Comparison of ENCODE assay signal across 1 cellular context in the genomic region with DNA sequence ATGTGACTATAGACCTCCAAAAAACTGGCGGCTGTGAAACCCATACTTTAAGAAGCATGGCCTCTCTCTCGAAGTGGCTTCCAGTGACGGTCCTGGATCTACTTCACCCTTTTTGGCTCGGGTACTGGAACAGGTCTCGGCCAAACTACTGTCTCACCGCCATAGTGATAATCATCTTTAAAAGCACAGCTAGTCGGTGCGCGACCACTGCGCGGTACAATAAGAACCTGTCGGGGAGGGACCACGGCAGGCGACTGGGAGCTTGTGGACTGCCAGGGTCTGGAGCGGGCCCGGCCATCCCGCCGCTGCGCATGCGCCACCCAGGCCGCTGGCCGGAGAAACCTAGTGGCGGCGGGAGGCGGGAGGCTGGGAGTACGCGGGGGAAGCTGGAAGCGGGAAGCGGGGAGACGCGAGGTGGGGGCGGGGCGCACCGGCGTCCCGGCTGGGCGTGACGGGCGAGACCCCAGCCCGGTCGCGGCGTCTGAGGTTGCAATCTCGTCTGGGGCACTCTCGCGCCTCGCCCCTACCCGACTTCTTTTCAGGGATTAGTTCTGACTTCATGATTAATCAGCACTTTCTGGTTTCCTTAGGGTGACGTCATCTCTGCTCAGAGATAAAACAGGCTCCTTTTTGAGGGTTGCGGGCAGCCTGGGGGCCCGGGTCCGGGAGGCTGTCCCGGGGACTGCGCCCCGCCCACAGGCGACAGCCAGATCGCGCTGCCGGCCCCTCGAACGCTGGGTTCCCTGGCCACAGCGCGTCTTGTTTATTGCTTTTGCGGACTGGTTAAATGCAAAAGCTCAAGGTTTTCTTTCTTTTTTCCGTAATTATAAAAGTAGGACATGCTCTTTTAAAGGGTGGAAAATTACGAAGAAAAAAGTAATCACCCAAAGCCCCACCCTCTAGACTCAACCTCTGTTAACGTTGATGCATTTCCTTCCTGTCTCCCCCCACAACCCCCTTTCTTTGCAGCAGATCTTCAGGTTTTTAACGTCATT.
TF ChIP-seq lines count a peak whose summit lies in the region.

No MANE protein-coding gene starts in this region.

TF ChIP-seq in HepG2, 621 proteins besides CTCF, POLR2A, EP300 and RAD21 (continued from another document and continues in another):
- TF ChIP-seq, protein P1, sequence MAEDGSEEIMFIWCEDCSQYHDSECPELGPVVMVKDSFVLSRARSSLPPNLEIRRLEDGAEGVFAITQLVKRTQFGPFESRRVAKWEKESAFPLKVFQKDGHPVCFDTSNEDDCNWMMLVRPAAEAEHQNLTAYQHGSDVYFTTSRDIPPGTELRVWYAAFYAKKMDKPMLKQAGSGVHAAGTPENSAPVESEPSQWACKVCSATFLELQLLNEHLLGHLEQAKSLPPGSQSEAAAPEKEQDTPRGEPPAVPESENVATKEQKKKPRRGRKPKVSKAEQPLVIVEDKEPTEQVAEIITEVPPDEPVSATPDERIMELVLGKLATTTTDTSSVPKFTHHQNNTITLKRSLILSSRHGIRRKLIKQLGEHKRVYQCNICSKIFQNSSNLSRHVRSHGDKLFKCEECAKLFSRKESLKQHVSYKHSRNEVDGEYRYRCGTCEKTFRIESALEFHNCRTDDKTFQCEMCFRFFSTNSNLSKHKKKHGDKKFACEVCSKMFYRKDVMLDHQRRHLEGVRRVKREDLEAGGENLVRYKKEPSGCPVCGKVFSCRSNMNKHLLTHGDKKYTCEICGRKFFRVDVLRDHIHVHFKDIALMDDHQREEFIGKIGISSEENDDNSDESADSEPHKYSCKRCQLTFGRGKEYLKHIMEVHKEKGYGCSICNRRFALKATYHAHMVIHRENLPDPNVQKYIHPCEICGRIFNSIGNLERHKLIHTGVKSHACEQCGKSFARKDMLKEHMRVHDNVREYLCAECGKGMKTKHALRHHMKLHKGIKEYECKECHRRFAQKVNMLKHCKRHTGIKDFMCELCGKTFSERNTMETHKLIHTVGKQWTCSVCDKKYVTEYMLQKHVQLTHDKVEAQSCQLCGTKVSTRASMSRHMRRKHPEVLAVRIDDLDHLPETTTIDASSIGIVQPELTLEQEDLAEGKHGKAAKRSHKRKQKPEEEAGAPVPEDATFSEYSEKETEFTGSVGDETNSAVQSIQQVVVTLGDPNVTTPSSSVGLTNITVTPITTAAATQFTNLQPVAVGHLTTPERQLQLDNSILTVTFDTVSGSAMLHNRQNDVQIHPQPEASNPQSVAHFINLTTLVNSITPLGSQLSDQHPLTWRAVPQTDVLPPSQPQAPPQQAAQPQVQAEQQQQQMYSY (CRISPR knock-in tag; IDR thresholded peaks at IDR 0.05) = no peak
- TF ChIP-seq, protein P2, sequence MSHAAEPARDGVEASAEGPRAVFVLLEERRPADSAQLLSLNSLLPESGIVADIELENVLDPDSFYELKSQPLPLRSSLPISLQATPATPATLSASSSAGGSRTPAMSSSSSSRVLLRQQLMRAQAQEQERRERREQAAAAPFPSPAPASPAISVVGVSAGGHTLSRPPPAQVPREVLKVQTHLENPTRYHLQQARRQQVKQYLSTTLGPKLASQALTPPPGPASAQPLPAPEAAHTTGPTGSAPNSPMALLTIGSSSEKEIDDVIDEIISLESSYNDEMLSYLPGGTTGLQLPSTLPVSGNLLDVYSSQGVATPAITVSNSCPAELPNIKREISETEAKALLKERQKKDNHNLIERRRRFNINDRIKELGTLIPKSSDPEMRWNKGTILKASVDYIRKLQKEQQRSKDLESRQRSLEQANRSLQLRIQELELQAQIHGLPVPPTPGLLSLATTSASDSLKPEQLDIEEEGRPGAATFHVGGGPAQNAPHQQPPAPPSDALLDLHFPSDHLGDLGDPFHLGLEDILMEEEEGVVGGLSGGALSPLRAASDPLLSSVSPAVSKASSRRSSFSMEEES (CRISPR knock-in tag; IDR thresholded peaks at IDR 0.05) = no peak
- TF ChIP-seq KLF9 (CRISPR knock-in tag; IDR thresholded peaks at IDR 0.05; ENCODE audit: low read depth) (no peak), ZNF749 (CRISPR knock-in tag; IDR thresholded peaks at IDR 0.05; ENCODE audit: borderline replicate concordance) (peak; percentile 73; the same call in 1 of the 2 replicates), ZNF460 (CRISPR knock-in tag; IDR thresholded peaks at IDR 0.05; ENCODE audit: borderline replicate concordance) (no peak), ZNF3 (CRISPR knock-in tag; IDR thresholded peaks at IDR 0.05) (no peak), ZUFSP (CRISPR knock-in tag; IDR thresholded peaks at IDR 0.05; ENCODE audit: borderline replicate concordance) (no peak), HCFC1 (IDR thresholded peaks at IDR 0.05; ENCODE audit: low read depth, low read length) (no peak), SRSF4 (IDR thresholded peaks at IDR 0.05; ENCODE audit: low read depth, low read length, poor library complexity, severe bottlenecking) (no peak), RFXANK (CRISPR knock-in tag; IDR thresholded peaks at IDR 0.05) (no peak), ZNF501 (CRISPR knock-in tag; IDR thresholded peaks at IDR 0.05) (peak; percentile 80), ZNF850 (CRISPR knock-in tag; conservative IDR thresholded peaks at IDR 0.05) (no peak), NFIB (CRISPR knock-in tag; IDR thresholded peaks at IDR 0.05; ENCODE audit: borderline replicate concordance) (no peak), ZNF329 (CRISPR knock-in tag; IDR thresholded peaks at IDR 0.05; ENCODE audit: low read depth) (no peak), DNMT1 (CRISPR knock-in tag; IDR thresholded peaks at IDR 0.05) (no peak), ZBTB7B (CRISPR knock-in tag; IDR thresholded peaks at IDR 0.05) (peak; percentile 33; the same call in 1 of the 2 replicates), ZBTB1 (CRISPR knock-in tag; IDR thresholded peaks at IDR 0.05; ENCODE audit: borderline replicate concordance) (no peak), HNF4G (IDR thresholded peaks at IDR 0.05; ENCODE audit: borderline replicate concordance, low read depth, low read length) (no peak), HNF4G (CRISPR knock-in tag; IDR thresholded peaks at IDR 0.05; ENCODE audit: borderline replicate concordance, low read depth) (no peak), FOXK1 (CRISPR knock-in tag; IDR thresholded peaks at IDR 0.05; ENCODE audit: borderline replicate concordance, low read depth) (no peak; the same call in 1 of the 2 replicates), ZNF138 (CRISPR knock-in tag; IDR thresholded peaks at IDR 0.05; ENCODE audit: low read depth) (no peak), ZBTB43 (CRISPR knock-in tag; conservative IDR thresholded peaks at IDR 0.05) (no peak), ATF4 (CRISPR knock-in tag; IDR thresholded peaks at IDR 0.05) (0 out of 4 replicates have a peak, but pooled peaks of 1 of the 2 experiments have one; percentile 46), HNRNPL (IDR thresholded peaks at IDR 0.05; ENCODE audit: low read depth, low read length) (no peak), ZNF83 (CRISPR knock-in tag; IDR thresholded peaks at IDR 0.05; ENCODE audit: borderline replicate concordance) (peak; percentile 88; the same call in 1 of the 2 replicates), HDAC1 (CRISPR knock-in tag; IDR thresholded peaks at IDR 0.05) (peak; percentile 48; the same call in 1 of the 2 replicates), TARDBP (CRISPR knock-in tag; IDR thresholded peaks at IDR 0.05) (no peak)
- TF ChIP-seq, protein P3, sequence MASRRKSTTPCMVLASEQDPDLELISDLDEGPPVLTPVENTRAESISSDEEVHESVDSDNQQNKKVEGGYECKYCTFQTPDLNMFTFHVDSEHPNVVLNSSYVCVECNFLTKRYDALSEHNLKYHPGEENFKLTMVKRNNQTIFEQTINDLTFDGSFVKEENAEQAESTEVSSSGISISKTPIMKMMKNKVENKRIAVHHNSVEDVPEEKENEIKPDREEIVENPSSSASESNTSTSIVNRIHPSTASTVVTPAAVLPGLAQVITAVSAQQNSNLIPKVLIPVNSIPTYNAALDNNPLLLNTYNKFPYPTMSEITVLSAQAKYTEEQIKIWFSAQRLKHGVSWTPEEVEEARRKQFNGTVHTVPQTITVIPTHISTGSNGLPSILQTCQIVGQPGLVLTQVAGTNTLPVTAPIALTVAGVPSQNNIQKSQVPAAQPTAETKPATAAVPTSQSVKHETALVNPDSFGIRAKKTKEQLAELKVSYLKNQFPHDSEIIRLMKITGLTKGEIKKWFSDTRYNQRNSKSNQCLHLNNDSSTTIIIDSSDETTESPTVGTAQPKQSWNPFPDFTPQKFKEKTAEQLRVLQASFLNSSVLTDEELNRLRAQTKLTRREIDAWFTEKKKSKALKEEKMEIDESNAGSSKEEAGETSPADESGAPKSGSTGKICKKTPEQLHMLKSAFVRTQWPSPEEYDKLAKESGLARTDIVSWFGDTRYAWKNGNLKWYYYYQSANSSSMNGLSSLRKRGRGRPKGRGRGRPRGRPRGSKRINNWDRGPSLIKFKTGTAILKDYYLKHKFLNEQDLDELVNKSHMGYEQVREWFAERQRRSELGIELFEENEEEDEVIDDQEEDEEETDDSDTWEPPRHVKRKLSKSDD (CRISPR knock-in tag; IDR thresholded peaks at IDR 0.05; ENCODE audit: low read depth) = peak; percentile 77; the same call in 1 of the 2 replicates
- TF ChIP-seq, protein P4, sequence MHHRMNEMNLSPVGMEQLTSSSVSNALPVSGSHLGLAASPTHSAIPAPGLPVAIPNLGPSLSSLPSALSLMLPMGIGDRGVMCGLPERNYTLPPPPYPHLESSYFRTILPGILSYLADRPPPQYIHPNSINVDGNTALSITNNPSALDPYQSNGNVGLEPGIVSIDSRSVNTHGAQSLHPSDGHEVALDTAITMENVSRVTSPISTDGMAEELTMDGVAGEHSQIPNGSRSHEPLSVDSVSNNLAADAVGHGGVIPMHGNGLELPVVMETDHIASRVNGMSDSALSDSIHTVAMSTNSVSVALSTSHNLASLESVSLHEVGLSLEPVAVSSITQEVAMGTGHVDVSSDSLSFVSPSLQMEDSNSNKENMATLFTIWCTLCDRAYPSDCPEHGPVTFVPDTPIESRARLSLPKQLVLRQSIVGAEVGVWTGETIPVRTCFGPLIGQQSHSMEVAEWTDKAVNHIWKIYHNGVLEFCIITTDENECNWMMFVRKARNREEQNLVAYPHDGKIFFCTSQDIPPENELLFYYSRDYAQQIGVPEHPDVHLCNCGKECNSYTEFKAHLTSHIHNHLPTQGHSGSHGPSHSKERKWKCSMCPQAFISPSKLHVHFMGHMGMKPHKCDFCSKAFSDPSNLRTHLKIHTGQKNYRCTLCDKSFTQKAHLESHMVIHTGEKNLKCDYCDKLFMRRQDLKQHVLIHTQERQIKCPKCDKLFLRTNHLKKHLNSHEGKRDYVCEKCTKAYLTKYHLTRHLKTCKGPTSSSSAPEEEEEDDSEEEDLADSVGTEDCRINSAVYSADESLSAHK (CRISPR knock-in tag; IDR thresholded peaks at IDR 0.05; ENCODE audit: borderline replicate concordance) = no peak
- TF ChIP-seq, protein P5, sequence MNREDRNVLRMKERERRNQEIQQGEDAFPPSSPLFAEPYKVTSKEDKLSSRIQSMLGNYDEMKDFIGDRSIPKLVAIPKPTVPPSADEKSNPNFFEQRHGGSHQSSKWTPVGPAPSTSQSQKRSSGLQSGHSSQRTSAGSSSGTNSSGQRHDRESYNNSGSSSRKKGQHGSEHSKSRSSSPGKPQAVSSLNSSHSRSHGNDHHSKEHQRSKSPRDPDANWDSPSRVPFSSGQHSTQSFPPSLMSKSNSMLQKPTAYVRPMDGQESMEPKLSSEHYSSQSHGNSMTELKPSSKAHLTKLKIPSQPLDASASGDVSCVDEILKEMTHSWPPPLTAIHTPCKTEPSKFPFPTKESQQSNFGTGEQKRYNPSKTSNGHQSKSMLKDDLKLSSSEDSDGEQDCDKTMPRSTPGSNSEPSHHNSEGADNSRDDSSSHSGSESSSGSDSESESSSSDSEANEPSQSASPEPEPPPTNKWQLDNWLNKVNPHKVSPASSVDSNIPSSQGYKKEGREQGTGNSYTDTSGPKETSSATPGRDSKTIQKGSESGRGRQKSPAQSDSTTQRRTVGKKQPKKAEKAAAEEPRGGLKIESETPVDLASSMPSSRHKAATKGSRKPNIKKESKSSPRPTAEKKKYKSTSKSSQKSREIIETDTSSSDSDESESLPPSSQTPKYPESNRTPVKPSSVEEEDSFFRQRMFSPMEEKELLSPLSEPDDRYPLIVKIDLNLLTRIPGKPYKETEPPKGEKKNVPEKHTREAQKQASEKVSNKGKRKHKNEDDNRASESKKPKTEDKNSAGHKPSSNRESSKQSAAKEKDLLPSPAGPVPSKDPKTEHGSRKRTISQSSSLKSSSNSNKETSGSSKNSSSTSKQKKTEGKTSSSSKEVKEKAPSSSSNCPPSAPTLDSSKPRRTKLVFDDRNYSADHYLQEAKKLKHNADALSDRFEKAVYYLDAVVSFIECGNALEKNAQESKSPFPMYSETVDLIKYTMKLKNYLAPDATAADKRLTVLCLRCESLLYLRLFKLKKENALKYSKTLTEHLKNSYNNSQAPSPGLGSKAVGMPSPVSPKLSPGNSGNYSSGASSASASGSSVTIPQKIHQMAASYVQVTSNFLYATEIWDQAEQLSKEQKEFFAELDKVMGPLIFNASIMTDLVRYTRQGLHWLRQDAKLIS (CRISPR knock-in tag; IDR thresholded peaks at IDR 0.05) = no peak
